Comparison of ENCODE assay signal across 8 cellular contexts in genomic region chr2:43995733-43996533, GRCh38. TPM values are rescaled to one million over a fixed set of nuclear protein-coding genes. Genes with fewer than 3 reads are reported as not detected.
A peak's percentile ranks its signal among the peaks of the same experiment; 100 is the strongest.
DNase-seq lines count a peak whose midpoint lies in the region; ATAC-seq and TF ChIP-seq lines count a peak whose summit lies in the region.

LRPPRC (minus strand) TSS chr2:43995989; CDS start chr2:43995947, 42 bp downstream.

- peak; percentile 93 for ATAC-seq in HG03460 (IDR thresholded peaks at IDR 0.05; ENCODE audit: unreplicated experiment)

- H3K4me3 Mint-ChIP-seq in activated CD4-positive, alpha-beta T cell treated with anti-CD3 and anti-CD28 coated beads, Interleukin-2, amount 10 ng/mL, durations not matched to agents 24 days and 14 days, result peak within 1 kb of the TSS; percentile 96

- H3K9ac ChIP-seq in colonic mucosa (ENCODE audit: low read depth in 2 of 2, low read length in 2 of 2), result peak within 1 kb of the TSS; percentile 76 to 95

- H3K4me1 ChIP-seq in BE2C (peaks cover 5% of the 10 kb centered on the region; the same call in 1 of the 2 replicates), colonic mucosa (peaks cover 11% of the 10 kb centered on the region)

- H3K9me3 ChIP-seq in BE2C (no peaks in the 10 kb centered on the region), colonic mucosa (no peaks in the 10 kb centered on the region)

- peak within 1 kb of the TSS; percentile 95 for H3K27ac Mint-ChIP-seq in activated CD4-positive, alpha-beta T cell treated with anti-CD3 and anti-CD28 coated beads, Interleukin-2, amount 10 ng/mL, durations not matched to agents 24 days and 14 days

- no peaks in the 10 kb centered on the region for H3K9me3 Mint-ChIP-seq in activated CD4-positive, alpha-beta T cell treated with anti-CD3 and anti-CD28 coated beads, Interleukin-2, amount 10 ng/mL, durations not matched to agents 24 days and 14 days

- intact Hi-C loops in activated CD4-positive, alpha-beta T cell treated with anti-CD3 and anti-CD28 coated beads, Interleukin-2, amount 10 ng/mL, durations not matched to agents 24 days and 14 days (cut with micrococcal nuclease), result loop anchor here (1.0 to 10.0 kb wide), 4 partner anchors 172 to 1181 kb away; partner anchors contain the start of genes CAMKMT, PPM1B, PREPL and THADA
- intact Hi-C loops in colonic mucosa (cut with DNase I), result no loop called here

- peak; percentile 95 for DNase-seq in BE2C
- DNase-seq in GM19240 (ENCODE audit: insufficient read length, low spot score), result peak; percentile 81
- peak; percentile 90 for DNase-seq in NCI-H526 treated with DMSO at 0.1 percent for 48 hours (lab: John Stamatoyannopoulos, UW)
- DNase-seq in activated CD4-positive, alpha-beta T cell treated with anti-CD3 and anti-CD28 coated beads, Interleukin-2, amount 10 ng/mL, durations not matched to agents 24 days and 14 days, result peak; percentile 96
- peak; percentile 96 for DNase-seq in colonic mucosa
- DNase-seq in kidney tubule cell (ENCODE audit: low spot score), result peak; percentile 97
- DNase-seq in stimulated activated CD4-positive, alpha-beta T cell treated with anti-CD3 and anti-CD28 coated beads, Interleukin-1b, Interleukin-23, amount 100 ng/mL, for 24 hours (ENCODE audit: low read depth in 4 of 4, low spot score in 1 of 4), result peak; percentile 66 to 83 (median 80)

- H3K27me3 Mint-ChIP-seq in activated CD4-positive, alpha-beta T cell treated with anti-CD3 and anti-CD28 coated beads, Interleukin-2, amount 10 ng/mL, durations not matched to agents 24 days and 14 days, result peaks cover 5% of the 10 kb centered on the region

- peak within 1 kb of the TSS; percentile 90 for H3K4me3 ChIP-seq in BE2C (ENCODE audit: low read depth, low read length)
- peak within 1 kb of the TSS; percentile 100 for H3K4me3 ChIP-seq in colonic mucosa

- TF ChIP-seq CTCF in BE2C (IDR thresholded peaks at IDR 0.05; ENCODE audit: low read depth, low read length) (no peak), colonic mucosa (IDR thresholded peaks at IDR 0.05) (no peak)

- H3K4me1 Mint-ChIP-seq in activated CD4-positive, alpha-beta T cell treated with anti-CD3 and anti-CD28 coated beads, Interleukin-2, amount 10 ng/mL, durations not matched to agents 24 days and 14 days, result peaks cover 32% of the 10 kb centered on the region

- H3K36me3 ChIP-seq in BE2C (peaks cover 45% of the 10 kb centered on the region), colonic mucosa (no peaks in the 10 kb centered on the region)

- peak within 1 kb of the TSS; percentile 87 for H3K27ac ChIP-seq in colonic mucosa

- H3K27me3 ChIP-seq in BE2C, result no peaks in the 10 kb centered on the region
- H3K27me3 ChIP-seq in colonic mucosa, result no peaks in the 10 kb centered on the region

- peaks cover 44% of the 10 kb centered on the region for H3K36me3 Mint-ChIP-seq in activated CD4-positive, alpha-beta T cell treated with anti-CD3 and anti-CD28 coated beads, Interleukin-2, amount 10 ng/mL, durations not matched to agents 24 days and 14 days (ENCODE audit: low read depth)

RNA-seq across cellular contexts. Expression of gene LRPPRC, which starts in this region (rescaled TPM):
- polyA plus RNA-seq in BE2C (2012; ENCODE audit: insufficient read depth, insufficient read length, low read depth), result 145 TPM
- total RNA-seq in activated CD4-positive, alpha-beta T cell treated with anti-CD3 and anti-CD28 coated beads, Interleukin-2, amount 10 ng/mL, durations not matched to agents 24 days and 14 days, result 173 and 179 TPM in 2 replicates
- total RNA-seq in colonic mucosa, result 100 to 1,000 TPM; 106 to 131 TPM

Comparison
In these comparisons a context has a peak if more than half of its experiments do, and no peak if none do; other contexts are left out.
1. Peak in every context shown above with its lines: DNase-seq, ATAC-seq, H3K4me3 ChIP-seq and H3K27ac ChIP-seq.